ENCODE assay signal across 1 cellular context in the genomic region with DNA sequence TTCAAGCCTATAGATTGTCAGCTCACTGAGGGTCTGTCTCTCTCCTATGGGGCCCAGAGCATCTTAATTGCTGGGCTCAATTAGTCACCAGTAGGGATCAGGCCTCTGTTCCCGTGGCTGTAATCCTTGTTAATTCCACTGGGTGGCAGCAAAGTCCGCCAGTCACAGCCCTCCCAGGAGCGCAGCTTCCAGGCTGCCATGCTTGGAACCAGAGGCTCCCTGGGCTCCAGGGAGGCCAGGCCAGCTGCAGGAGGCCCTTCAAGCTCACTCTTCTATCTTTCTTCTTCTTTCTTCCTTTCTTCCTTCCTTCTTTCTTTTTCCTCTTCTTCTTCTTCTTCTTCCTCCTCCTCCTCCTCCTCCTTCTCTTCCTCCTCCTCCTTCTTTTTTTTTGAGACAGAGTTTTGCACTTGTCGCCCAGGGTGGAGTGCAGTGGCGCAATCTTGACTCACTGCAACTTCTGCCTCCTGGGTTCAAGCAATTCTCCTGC.
A peak's percentile ranks its signal among the peaks of the same experiment; 100 is the strongest.
TF ChIP-seq lines count a peak whose summit lies in the region.

No MANE protein-coding gene starts in this region.

TF ChIP-seq in K562, 482 proteins besides CTCF, POLR2A, EP300 and RAD21 (continued from another document and continues in another):
- no peak for TF ChIP-seq E2F6 (IDR thresholded peaks at IDR 0.05; ENCODE audit: borderline replicate concordance in 1 of 2, extremely low read depth in 1 of 2, insufficient read depth in 1 of 2, insufficient read length in 1 of 2, low read depth in 1 of 2, low read length in 1 of 2, poor library complexity in 1 of 2, severe bottlenecking in 1 of 2)
- no peak for TF ChIP-seq MCM5 (IDR thresholded peaks at IDR 0.05; ENCODE audit: low read depth)
- TF ChIP-seq HMG20A (CRISPR knock-in tag; conservative IDR thresholded peaks at IDR 0.05) = no peak
- TF ChIP-seq ZNF583 (CRISPR knock-in tag; IDR thresholded peaks at IDR 0.05) = no peak
- TF ChIP-seq ZNF165 (CRISPR knock-in tag; IDR thresholded peaks at IDR 0.05; ENCODE audit: borderline replicate concordance) = no peak
- TF ChIP-seq SNRNP70 (optimal IDR thresholded peaks at IDR 0.05; ENCODE audit: low read depth, low read length) = no peak
- TF ChIP-seq ZNF431 (CRISPR knock-in tag; IDR thresholded peaks at IDR 0.05) = no peak
- TF ChIP-seq ZNF668 (CRISPR knock-in tag; IDR thresholded peaks at IDR 0.05) = no peak
- TF ChIP-seq EP400 (IDR thresholded peaks at IDR 0.05) = no peak
- 0 out of 4 replicates have a peak, but pooled peaks of 1 of the 2 experiments have one; percentile 32 for TF ChIP-seq TBL1XR1 (IDR thresholded peaks at IDR 0.05; ENCODE audit: low read length in 2 of 2)
- TF ChIP-seq, protein P1, sequence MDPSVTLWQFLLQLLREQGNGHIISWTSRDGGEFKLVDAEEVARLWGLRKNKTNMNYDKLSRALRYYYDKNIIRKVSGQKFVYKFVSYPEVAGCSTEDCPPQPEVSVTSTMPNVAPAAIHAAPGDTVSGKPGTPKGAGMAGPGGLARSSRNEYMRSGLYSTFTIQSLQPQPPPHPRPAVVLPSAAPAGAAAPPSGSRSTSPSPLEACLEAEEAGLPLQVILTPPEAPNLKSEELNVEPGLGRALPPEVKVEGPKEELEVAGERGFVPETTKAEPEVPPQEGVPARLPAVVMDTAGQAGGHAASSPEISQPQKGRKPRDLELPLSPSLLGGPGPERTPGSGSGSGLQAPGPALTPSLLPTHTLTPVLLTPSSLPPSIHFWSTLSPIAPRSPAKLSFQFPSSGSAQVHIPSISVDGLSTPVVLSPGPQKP (CRISPR knock-in tag; IDR thresholded peaks at IDR 0.05) = no peak
- peak; percentile 17; the same call in 1 of the 2 replicates for TF ChIP-seq VEZF1 (CRISPR knock-in tag; IDR thresholded peaks at IDR 0.05)
- TF ChIP-seq DACH1 (IDR thresholded peaks at IDR 0.05; ENCODE audit: partially characterized antibody) = peak; percentile 25
- TF ChIP-seq PTTG1 (tag; IDR thresholded peaks at IDR 0.05; ENCODE audit: low read depth) = no peak
- TF ChIP-seq ZBTB34 (CRISPR knock-in tag; IDR thresholded peaks at IDR 0.05) = no peak
- no peak for TF ChIP-seq RBFOX2 (IDR thresholded peaks at IDR 0.05; ENCODE audit: low read depth, low read length)
- no peak for TF ChIP-seq RBM17 (IDR thresholded peaks at IDR 0.05; ENCODE audit: borderline replicate concordance, low read depth, low read length)
- no peak for TF ChIP-seq CHD2 (IDR thresholded peaks at IDR 0.05; ENCODE audit: low read depth, low read length)
- TF ChIP-seq, protein P2, sequence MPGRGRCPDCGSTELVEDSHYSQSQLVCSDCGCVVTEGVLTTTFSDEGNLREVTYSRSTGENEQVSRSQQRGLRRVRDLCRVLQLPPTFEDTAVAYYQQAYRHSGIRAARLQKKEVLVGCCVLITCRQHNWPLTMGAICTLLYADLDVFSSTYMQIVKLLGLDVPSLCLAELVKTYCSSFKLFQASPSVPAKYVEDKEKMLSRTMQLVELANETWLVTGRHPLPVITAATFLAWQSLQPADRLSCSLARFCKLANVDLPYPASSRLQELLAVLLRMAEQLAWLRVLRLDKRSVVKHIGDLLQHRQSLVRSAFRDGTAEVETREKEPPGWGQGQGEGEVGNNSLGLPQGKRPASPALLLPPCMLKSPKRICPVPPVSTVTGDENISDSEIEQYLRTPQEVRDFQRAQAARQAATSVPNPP (IDR thresholded peaks at IDR 0.05; ENCODE audit: borderline replicate concordance, insufficient read depth, insufficient read length) = no peak
- no peak for TF ChIP-seq SAFB2 (IDR thresholded peaks at IDR 0.05; ENCODE audit: borderline replicate concordance, low read depth, low read length, severe bottlenecking)
- no peak for TF ChIP-seq TAF9B (IDR thresholded peaks at IDR 0.05; ENCODE audit: partially characterized antibody)
- TF ChIP-seq ZNF316 (IDR thresholded peaks at IDR 0.05) = no peak
- TF ChIP-seq ETV6 (IDR thresholded peaks at IDR 0.05; ENCODE audit: borderline replicate concordance in 1 of 2, low read depth in 2 of 2, low read length in 1 of 2) = no peak
- no peak for TF ChIP-seq ETV6 (CRISPR knock-in tag; IDR thresholded peaks at IDR 0.05; ENCODE audit: borderline replicate concordance)
- peak; percentile 33; the same call in 1 of the 2 replicates for TF ChIP-seq CXXC5 (CRISPR knock-in tag; IDR thresholded peaks at IDR 0.05)
- TF ChIP-seq, protein P3, sequence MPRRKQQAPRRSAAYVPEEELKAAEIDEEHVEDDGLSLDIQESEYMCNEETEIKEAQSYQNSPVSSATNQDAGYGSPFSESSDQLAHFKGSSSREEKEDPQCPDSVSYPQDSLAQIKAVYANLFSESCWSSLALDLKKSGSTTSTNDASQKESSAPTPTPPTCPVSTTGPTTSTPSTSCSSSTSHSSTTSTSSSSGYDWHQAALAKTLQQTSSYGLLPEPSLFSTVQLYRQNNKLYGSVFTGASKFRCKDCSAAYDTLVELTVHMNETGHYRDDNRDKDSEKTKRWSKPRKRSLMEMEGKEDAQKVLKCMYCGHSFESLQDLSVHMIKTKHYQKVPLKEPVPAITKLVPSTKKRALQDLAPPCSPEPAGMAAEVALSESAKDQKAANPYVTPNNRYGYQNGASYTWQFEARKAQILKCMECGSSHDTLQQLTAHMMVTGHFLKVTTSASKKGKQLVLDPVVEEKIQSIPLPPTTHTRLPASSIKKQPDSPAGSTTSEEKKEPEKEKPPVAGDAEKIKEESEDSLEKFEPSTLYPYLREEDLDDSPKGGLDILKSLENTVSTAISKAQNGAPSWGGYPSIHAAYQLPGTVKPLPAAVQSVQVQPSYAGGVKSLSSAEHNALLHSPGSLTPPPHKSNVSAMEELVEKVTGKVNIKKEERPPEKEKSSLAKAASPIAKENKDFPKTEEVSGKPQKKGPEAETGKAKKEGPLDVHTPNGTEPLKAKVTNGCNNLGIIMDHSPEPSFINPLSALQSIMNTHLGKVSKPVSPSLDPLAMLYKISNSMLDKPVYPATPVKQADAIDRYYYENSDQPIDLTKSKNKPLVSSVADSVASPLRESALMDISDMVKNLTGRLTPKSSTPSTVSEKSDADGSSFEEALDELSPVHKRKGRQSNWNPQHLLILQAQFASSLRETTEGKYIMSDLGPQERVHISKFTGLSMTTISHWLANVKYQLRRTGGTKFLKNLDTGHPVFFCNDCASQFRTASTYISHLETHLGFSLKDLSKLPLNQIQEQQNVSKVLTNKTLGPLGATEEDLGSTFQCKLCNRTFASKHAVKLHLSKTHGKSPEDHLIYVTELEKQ (CRISPR knock-in tag; IDR thresholded peaks at IDR 0.05) = no peak
- TF ChIP-seq ZNF12 (CRISPR knock-in tag; IDR thresholded peaks at IDR 0.05) = no peak
- TF ChIP-seq MCM3 (IDR thresholded peaks at IDR 0.05) = no peak
- TF ChIP-seq FOXA3 (CRISPR knock-in tag; conservative IDR thresholded peaks at IDR 0.05 in 1 of 2, IDR thresholded peaks at IDR 0.05 in 1 of 2) = no peak
- TF ChIP-seq CBX5 (IDR thresholded peaks at IDR 0.05; ENCODE audit: borderline replicate concordance, low read depth) = no peak
- TF ChIP-seq ZNF785 (CRISPR knock-in tag; IDR thresholded peaks at IDR 0.05) = no peak
- TF ChIP-seq, protein P4, sequence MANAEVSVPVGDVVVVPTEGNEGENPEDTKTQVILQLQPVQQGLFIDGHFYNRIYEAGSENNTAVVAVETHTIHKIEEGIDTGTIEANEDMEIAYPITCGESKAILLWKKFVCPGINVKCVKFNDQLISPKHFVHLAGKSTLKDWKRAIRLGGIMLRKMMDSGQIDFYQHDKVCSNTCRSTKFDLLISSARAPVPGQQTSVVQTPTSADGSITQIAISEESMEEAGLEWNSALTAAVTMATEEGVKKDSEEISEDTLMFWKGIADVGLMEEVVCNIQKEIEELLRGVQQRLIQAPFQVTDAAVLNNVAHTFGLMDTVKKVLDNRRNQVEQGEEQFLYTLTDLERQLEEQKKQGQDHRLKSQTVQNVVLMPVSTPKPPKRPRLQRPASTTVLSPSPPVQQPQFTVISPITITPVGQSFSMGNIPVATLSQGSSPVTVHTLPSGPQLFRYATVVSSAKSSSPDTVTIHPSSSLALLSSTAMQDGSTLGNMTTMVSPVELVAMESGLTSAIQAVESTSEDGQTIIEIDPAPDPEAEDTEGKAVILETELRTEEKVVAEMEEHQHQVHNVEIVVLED (CRISPR knock-in tag; IDR thresholded peaks at IDR 0.05) = no peak
- TF ChIP-seq THAP12 (CRISPR knock-in tag; IDR thresholded peaks at IDR 0.05) = no peak
- TF ChIP-seq ZEB2 (IDR thresholded peaks at IDR 0.05) = no peak
- no peak for TF ChIP-seq KDM4B (IDR thresholded peaks at IDR 0.05; ENCODE audit: borderline replicate concordance in 2 of 2, low read depth in 1 of 2)
- TF ChIP-seq ZNF280B (CRISPR knock-in tag; IDR thresholded peaks at IDR 0.05) = no peak
- no peak for TF ChIP-seq ZNF696 (CRISPR knock-in tag; conservative IDR thresholded peaks at IDR 0.05)
- TF ChIP-seq ZNF24 (IDR thresholded peaks at IDR 0.05) = 0 out of 2 replicates have a peak, but pooled peaks have one; percentile 7
- TF ChIP-seq RBM34 (IDR thresholded peaks at IDR 0.05; ENCODE audit: borderline replicate concordance, insufficient read depth, low read length) = no peak
- no peak for TF ChIP-seq TAF15 (IDR thresholded peaks at IDR 0.05; ENCODE audit: low read depth, low read length)
- TF ChIP-seq ZNF561 (CRISPR knock-in tag; conservative IDR thresholded peaks at IDR 0.05) = no peak
- TF ChIP-seq JUN (IDR thresholded peaks at IDR 0.05; ENCODE audit: borderline replicate concordance, low read depth, low read length) = 0 out of 2 replicates have a peak, but pooled peaks have one; percentile 31
- TF ChIP-seq JUN (CRISPR knock-in tag; IDR thresholded peaks at IDR 0.05; ENCODE audit: borderline replicate concordance) = no peak
- peak; percentile 75; the same call in 1 of the 2 replicates for TF ChIP-seq THRAP3 (IDR thresholded peaks at IDR 0.05; ENCODE audit: borderline replicate concordance)
- no peak for TF ChIP-seq ZNF507 (tag; conservative IDR thresholded peaks at IDR 0.05)
- TF ChIP-seq HBP1 (CRISPR knock-in tag; IDR thresholded peaks at IDR 0.05) = 0 out of 2 replicates have a peak, but pooled peaks have one; percentile 50
- TF ChIP-seq HDGF (IDR thresholded peaks at IDR 0.05) = peak; percentile 42; the same call in 1 of the 2 replicates
- TF ChIP-seq SIN3B (IDR thresholded peaks at IDR 0.05; ENCODE audit: low read depth) = no peak
